In the genomic region with DNA sequence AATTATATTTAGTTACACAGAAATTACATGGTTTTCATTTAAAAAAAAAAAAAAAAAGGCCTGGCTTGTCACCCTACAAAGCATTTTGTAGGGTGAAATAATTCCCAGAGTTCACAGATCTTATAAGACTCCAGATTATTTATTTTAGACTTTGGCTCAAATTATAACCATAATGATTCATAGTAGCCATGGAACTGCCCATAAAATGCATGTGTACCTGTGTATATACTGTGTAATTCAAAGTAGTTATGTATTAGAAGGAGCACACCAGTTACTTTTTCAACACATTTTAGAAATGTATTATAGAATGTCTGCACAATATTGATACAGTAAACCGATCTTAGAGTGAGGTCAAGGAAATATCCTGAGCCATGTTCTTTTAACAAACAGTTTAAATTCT, we compare ENCODE assay signal across 14 cellular contexts.
DNase-seq lines count a peak whose midpoint lies in the region; ATAC-seq and TF ChIP-seq lines count a peak whose summit lies in the region.
"Had no signal": no experiment of that assay in that cellular context is flagged by ENCODE, and none has a peak within 500 bp of the region (broad histone marks: within the 10 kb centered on the region; RNA-seq: fewer than 3 reads in every experiment).

No MANE protein-coding gene starts in this region.

- intact Hi-C loops in Panc1 (cut with micrococcal nuclease; ENCODE audit: unreplicated experiment), result loop anchor here (5.0 kb wide), 1 partner anchor 456 kb away; no protein-coding TSS in a partner anchor

- H2AFZ ChIP-seq in OCI-LY3 (ENCODE audit: low read depth, low read length) (peak overlapping the region; percentile 62), neural progenitor cell (replicated peaks) (peak overlapping the region; percentile 0)

- no peak overlapping the region for H3K9ac ChIP-seq in OCI-LY3 (ENCODE audit: low read length)
- H3K9ac ChIP-seq in neural progenitor cell, result no peak overlapping the region
- H3K9ac ChIP-seq: BLaER1 treated with 17β-estradiol and CSF1 and Interleukin-3, amounts not matched to agents 10 nM and 100 nM had no signal

- no peak for TF ChIP-seq POLR2A in upper lobe of left lung (IDR thresholded peaks at IDR 0.05)

- no peaks in the 10 kb centered on the region for H3K9me3 Mint-ChIP-seq in neural progenitor cell

- POLR2A ChIA-PET in Panc1 (lab: Charles Lee), result no interaction called here

- no peaks in the 10 kb centered on the region for H3K9me3 ChIP-seq in OCI-LY3 (ENCODE audit: insufficient read depth, low read length)
- H3K9me3 ChIP-seq in Panc1 (ENCODE audit: control insufficient read depth, insufficient read depth, low read depth, low read length), result no peaks in the 10 kb centered on the region
- no peaks in the 10 kb centered on the region for H3K9me3 ChIP-seq in neural progenitor cell (ENCODE audit: low read depth)
- no peaks in the 10 kb centered on the region for H3K9me3 ChIP-seq in upper lobe of left lung
- H3K9me3 ChIP-seq: BLaER1 treated with 17β-estradiol and CSF1 and Interleukin-3, amounts not matched to agents 10 nM and 100 nM; Caco-2 had no signal

- CTCF ChIA-PET in Panc1 (lab: Charles Lee), result no interaction called here

- no peaks in the 10 kb centered on the region for H3K79me2 ChIP-seq in OCI-LY3 (ENCODE audit: low read length)
- H3K79me2 ChIP-seq in neural progenitor cell (ENCODE audit: low read depth), result no peaks in the 10 kb centered on the region

- H3K4me3 Mint-ChIP-seq in neural progenitor cell, result no peak overlapping the region
- H3K4me3 Mint-ChIP-seq: CD4-positive, alpha-beta T cell; CD8-positive, alpha-beta T cell had no signal

- no peak for TF ChIP-seq EP300 in upper lobe of left lung (IDR thresholded peaks at IDR 0.05)

- no TSS peak for BruUV-seq in Panc1 (replicated peaks; lab: Mats Ljungman, UMichigan)

- H3K36me3 Mint-ChIP-seq in neural progenitor cell, result no peaks in the 10 kb centered on the region
- H3K36me3 Mint-ChIP-seq: CD8-positive, alpha-beta T cell had no signal

- no peaks in the 10 kb centered on the region for H3K4me1 Mint-ChIP-seq in neural progenitor cell

- H3K27me3 Mint-ChIP-seq in neural progenitor cell (ENCODE audit: insufficient read depth, low read depth), result no peaks in the 10 kb centered on the region
- H3K27me3 Mint-ChIP-seq: CD4-positive, alpha-beta T cell had no signal

- WGBS in upper lobe of left lung, 2 donors, result 74 to 77% methylated on average over 1 of the region's 1 CpG

- H3K4me3 ChIP-seq in OCI-LY3 (ENCODE audit: low read length) (peak overlapping the region; percentile 52), Panc1 (ENCODE audit: low read depth in 2 of 2, low read length in 2 of 2) (no peak overlapping the region), neural progenitor cell (no peak overlapping the region), upper lobe of left lung (no peak overlapping the region)
- H3K4me3 ChIP-seq: BLaER1 treated with 17β-estradiol and CSF1 and Interleukin-3, amounts not matched to agents 10 nM and 100 nM had no signal

- no peak for ATAC-seq in Panc1
- ATAC-seq in upper lobe of left lung (ENCODE audit: low FRiP score in 2 of 2), result no peak
- ATAC-seq: CD8-positive, alpha-beta T cell had no signal

- H3K4me2 ChIP-seq in OCI-LY3 (ENCODE audit: low read length) (peak overlapping the region; percentile 49), neural progenitor cell (no peak overlapping the region)
- H3K4me2 ChIP-seq: BLaER1 treated with 17β-estradiol and CSF1 and Interleukin-3, amounts not matched to agents 10 nM and 100 nM had no signal

- DNase-seq in Panc1 (ENCODE audit: low read depth, low spot score) (no peak), neural progenitor cell (ENCODE audit: low spot score) (no peak), NCI-H1105 treated with DMSO at 0.1 percent for 48 hours (lab: John Stamatoyannopoulos, UW) (no peak), NCI-H526 treated with DMSO at 0.1 percent for 48 hours (lab: John Stamatoyannopoulos, UW) (no peak), upper lobe of left lung (no peak)
- DNase-seq: 8988T; CD4-positive, alpha-beta T cell; CD8-positive, alpha-beta T cell; DMS79 treated with DMSO at 0.1 percent for 48 hours; GF-D8 had no signal

- TF ChIP-seq CTCF in OCI-LY3 (IDR thresholded peaks at IDR 0.05; ENCODE audit: low read depth, low read length) (no peak), Panc1 (IDR thresholded peaks at IDR 0.05) (peak; percentile 4; the same call in 1 of the 2 replicates), neural progenitor cell (IDR thresholded peaks at IDR 0.05) (no peak), upper lobe of left lung (IDR thresholded peaks at IDR 0.05) (no peak)

- H3K36me3 ChIP-seq in OCI-LY3 (replicated peaks; ENCODE audit: low read depth, low read length), result no peaks in the 10 kb centered on the region
- no peaks in the 10 kb centered on the region for H3K36me3 ChIP-seq in Panc1 (ENCODE audit: control insufficient read depth, insufficient read depth, low read length)
- H3K36me3 ChIP-seq in neural progenitor cell, result no peaks in the 10 kb centered on the region
- H3K36me3 ChIP-seq in upper lobe of left lung, result no peaks in the 10 kb centered on the region
- H3K36me3 ChIP-seq: BLaER1 treated with 17β-estradiol and CSF1 and Interleukin-3, amounts not matched to agents 10 nM and 100 nM had no signal

- H3K27ac Mint-ChIP-seq in neural progenitor cell, result no peak overlapping the region
- H3K27ac Mint-ChIP-seq: CD4-positive, alpha-beta T cell; CD8-positive, alpha-beta T cell had no signal

- H3K27me3 ChIP-seq in OCI-LY3 (ENCODE audit: low read depth, low read length), result no peaks in the 10 kb centered on the region
- no peaks in the 10 kb centered on the region for H3K27me3 ChIP-seq in Panc1 (ENCODE audit: control insufficient read depth, insufficient read depth, low read length)
- H3K27me3 ChIP-seq in neural progenitor cell, result no peaks in the 10 kb centered on the region
- H3K27me3 ChIP-seq in upper lobe of left lung, result no peaks in the 10 kb centered on the region
- H3K27me3 ChIP-seq: BLaER1 treated with 17β-estradiol and CSF1 and Interleukin-3, amounts not matched to agents 10 nM and 100 nM had no signal

- in situ Hi-C loops in Panc1 (cut with HindIII; ENCODE audit: low pct_unique_long_range_greater_than_20kb, low sequenced_read_pairs), result no loop called here

- no peaks in the 10 kb centered on the region for H4K20me1 ChIP-seq in OCI-LY3 (ENCODE audit: insufficient read depth, low read length)
- no peaks in the 10 kb centered on the region for H4K20me1 ChIP-seq in neural progenitor cell (ENCODE audit: low read depth)
- H4K20me1 ChIP-seq: BLaER1 treated with 17β-estradiol and CSF1 and Interleukin-3, amounts not matched to agents 10 nM and 100 nM had no signal

- H3F3A ChIP-seq in neural progenitor cell (ENCODE audit: low read depth), result no peaks in the 10 kb centered on the region

- 0 out of 2 replicates have a peak, but pooled peaks cover 3% of the 10 kb centered on the region for H3K4me1 ChIP-seq in OCI-LY3 (ENCODE audit: low read length)
- H3K4me1 ChIP-seq in Panc1 (ENCODE audit: control insufficient read depth, insufficient read depth, low read length), result no peaks in the 10 kb centered on the region
- no peaks in the 10 kb centered on the region for H3K4me1 ChIP-seq in neural progenitor cell
- no peaks in the 10 kb centered on the region for H3K4me1 ChIP-seq in upper lobe of left lung
- H3K4me1 ChIP-seq: BLaER1 treated with 17β-estradiol and CSF1 and Interleukin-3, amounts not matched to agents 10 nM and 100 nM; Caco-2 had no signal

- no peak overlapping the region for H3K27ac ChIP-seq in OCI-LY3 (ENCODE audit: low read length)
- no peak overlapping the region for H3K27ac ChIP-seq in Panc1 (ENCODE audit: low read length)
- no peak overlapping the region for H3K27ac ChIP-seq in neural progenitor cell
- no peak overlapping the region for H3K27ac ChIP-seq in upper lobe of left lung
- H3K27ac ChIP-seq: BLaER1 treated with 17β-estradiol and CSF1 and Interleukin-3, amounts not matched to agents 10 nM and 100 nM; C4-2B had no signal
